Comparison of ENCODE assay signal across 8 cellular contexts in the genomic region with DNA sequence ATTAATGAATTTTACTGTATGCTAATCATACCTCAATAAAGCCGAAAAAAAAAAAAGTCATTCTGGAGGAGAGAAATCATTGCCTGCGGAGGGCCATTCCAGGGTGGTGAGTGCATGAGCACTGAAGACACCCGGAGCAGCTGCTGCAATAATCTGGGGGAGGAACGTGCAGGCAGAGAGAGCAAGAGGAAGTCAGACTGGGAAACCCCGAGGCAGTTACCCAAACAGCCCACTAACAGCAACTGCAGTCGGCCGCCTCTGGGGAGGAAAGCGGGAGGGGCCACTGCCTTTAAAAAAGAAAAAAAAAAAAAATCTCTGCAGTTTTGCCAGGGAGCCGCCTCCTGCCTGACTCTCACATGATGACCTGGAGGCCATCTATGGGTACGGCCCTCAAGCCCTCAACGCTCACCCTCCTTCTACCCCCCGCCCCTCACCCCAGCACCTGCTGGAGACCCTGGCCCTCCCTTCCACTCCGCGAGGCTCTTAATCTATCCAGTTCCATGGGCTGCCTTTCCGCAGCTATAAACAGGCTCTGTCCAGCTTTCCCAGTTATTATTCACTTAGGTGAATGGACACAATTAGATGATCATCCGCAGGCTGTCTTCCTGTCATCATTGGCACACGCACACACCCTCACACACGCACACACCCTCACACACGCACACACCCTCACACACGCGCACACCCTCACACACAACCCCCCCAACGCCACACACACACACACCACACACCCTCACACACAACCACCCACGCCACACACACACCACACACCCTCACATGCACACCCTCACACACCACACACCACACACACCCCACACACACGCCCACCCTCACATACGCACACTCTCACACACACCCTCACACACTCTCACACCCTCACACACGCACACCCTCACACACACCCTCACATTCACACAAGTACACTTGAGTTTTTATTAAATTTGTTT. TPM values are rescaled to one million over a fixed set of nuclear protein-coding genes. Genes with fewer than 3 reads are reported as not detected.
A peak's percentile ranks its signal among the peaks of the same experiment; 100 is the strongest.
DNase-seq lines count a peak whose midpoint lies in the region; ATAC-seq, FAIRE-seq and TF ChIP-seq lines count a peak whose summit lies in the region.

No MANE protein-coding gene starts in this region.

- WGBS in heart left ventricle, 4 donors, result 27 to 48% (median 39%) methylated on average over 26 of the region's 26 CpGs

- CTCF ChIA-PET in PC-3 (lab: Charles Lee), result interaction anchor here (0.6 to 0.7 kb wide), 2 partner anchors 10 to 46 kb away, joined by 5 read pairs; no protein-coding TSS in a partner anchor

- peaks cover 5% of the 10 kb centered on the region for H3K27me3 Mint-ChIP-seq in CD4-positive, CD25-positive, alpha-beta regulatory T cell
- H3K27me3 Mint-ChIP-seq in activated T-helper 2 cell treated with anti-CD3 and anti-CD28 coated beads, Interferon-gamma antibody, Interleukin-2, Interleukin-4, amounts not matched to agents 10 μg/mL and 5 μg/mL and 100 μg/mL, durations not matched to agents 14 hours and 24 hours and 36 hours (ENCODE audit: low read depth), result peaks cover 1% of the 10 kb centered on the region

- peak overlapping the region; percentile 9; the same call in 1 of the 2 replicates for H2AFZ ChIP-seq in PC-3 (ENCODE audit: low read length)

- no peak overlapping the region for H3K27ac ChIP-seq in CD4-positive, CD25-positive, alpha-beta regulatory T cell (ENCODE audit: insufficient read depth, low read length, poor library complexity, severe bottlenecking)
- H3K27ac ChIP-seq in PC-3 (ENCODE audit: low read length) (no peak overlapping the region), heart left ventricle (peak overlapping the region in 4 of 12 donors; percentile 11 to 64 (median 18))

- intact Hi-C loops in PC-3 (cut with micrococcal nuclease), result no loop called here
- intact Hi-C loops in activated T-helper 2 cell treated with anti-CD3 and anti-CD28 coated beads, Interferon-gamma antibody, Interleukin-2, Interleukin-4, amounts not matched to agents 10 μg/mL and 5 μg/mL and 100 μg/mL, durations not matched to agents 14 hours and 24 hours and 36 hours (cut with micrococcal nuclease), result no loop called here
- intact Hi-C loops in heart left ventricle (cut with DNase I), result loop anchor here in 3 of 10 donors (5.0 to 10.0 kb wide), 2 partner anchors 66 to 74 kb away; a partner anchor contains a TSS

- peak overlapping the region; percentile 64 for H3K4me2 ChIP-seq in PC-3 (ENCODE audit: low read length)

- H3K9ac ChIP-seq in PC-3 (ENCODE audit: low read length), result no peak overlapping the region

- peaks cover 44% of the 10 kb centered on the region for H3K4me1 ChIP-seq in CD4-positive, CD25-positive, alpha-beta regulatory T cell (ENCODE audit: control insufficient read depth, insufficient read depth, low read length, poor library complexity, severe bottlenecking)
- H3K4me1 ChIP-seq in PC-3 (ENCODE audit: insufficient read depth, low read length), result peaks cover 9% of the 10 kb centered on the region; the same call in 1 of the 2 replicates
- peaks cover 0 to 32% (median 6%) of the 10 kb centered on the region in 12 donors for H3K4me1 ChIP-seq in heart left ventricle

- peak overlapping the region; percentile 32 to 76 (median 51) for H3K4me3 Mint-ChIP-seq in CD4-positive, CD25-positive, alpha-beta regulatory T cell
- no peak overlapping the region for H3K4me3 Mint-ChIP-seq in activated T-helper 2 cell treated with anti-CD3 and anti-CD28 coated beads, Interferon-gamma antibody, Interleukin-2, Interleukin-4, amounts not matched to agents 10 μg/mL and 5 μg/mL and 100 μg/mL, durations not matched to agents 14 hours and 24 hours and 36 hours (ENCODE audit: low read depth)

- no peak for TF ChIP-seq POLR2A in heart left ventricle (IDR thresholded peaks at IDR 0.05)

- POLR2A ChIA-PET in PC-3 (lab: Charles Lee; ENCODE audit: unreplicated experiment), result no interaction called here

- no peaks in the 10 kb centered on the region for H3F3A ChIP-seq in PC-3 (ENCODE audit: low read length, unreplicated experiment)

- no peak overlapping the region for H3K4me3 ChIP-seq in CD4-positive, CD25-positive, alpha-beta regulatory T cell (ENCODE audit: low read depth, low read length)
- peak overlapping the region; percentile 45; the same call in 1 of the 2 replicates for H3K4me3 ChIP-seq in PC-3 (ENCODE audit: low read length)
- no peak overlapping the region for H3K4me3 ChIP-seq in heart left ventricle

- H3K27ac Mint-ChIP-seq in CD4-positive, CD25-positive, alpha-beta regulatory T cell, result peak overlapping the region in 1 of 3 donors; percentile 37
- peak overlapping the region; percentile 18 for H3K27ac Mint-ChIP-seq in activated T-helper 2 cell treated with anti-CD3 and anti-CD28 coated beads, Interferon-gamma antibody, Interleukin-2, Interleukin-4, amounts not matched to agents 10 μg/mL and 5 μg/mL and 100 μg/mL, durations not matched to agents 14 hours and 24 hours and 36 hours

- H3K9me2 ChIP-seq in PC-3 (replicated peaks; ENCODE audit: low read length), result no peaks in the 10 kb centered on the region

- FAIRE-seq in GM19239 (lab: Jason Lieb, UNC), result peak; percentile 60

- peak; percentile 73 to 79 for ATAC-seq in CD4-positive, CD25-positive, alpha-beta regulatory T cell (ENCODE audit: low read depth in 2 of 2)
- ATAC-seq in HG03469 (IDR thresholded peaks at IDR 0.05; ENCODE audit: unreplicated experiment) (peak; percentile 56), PC-3 (peak; percentile 73), heart left ventricle (peak in 3 of 4 donors; percentile 53 to 64 (median 56)), HG02642 (IDR thresholded peaks at IDR 0.05; ENCODE audit: poor library complexity, unreplicated experiment) (no peak)

- no peaks in the 10 kb centered on the region for H3K79me2 ChIP-seq in PC-3 (ENCODE audit: low read length)

- H4K20me1 ChIP-seq in PC-3 (ENCODE audit: low read length), result no peaks in the 10 kb centered on the region

- H3K27me3 ChIP-seq in CD4-positive, CD25-positive, alpha-beta regulatory T cell (ENCODE audit: control insufficient read depth, insufficient read depth, low read length), result no peaks in the 10 kb centered on the region
- H3K27me3 ChIP-seq in PC-3 (ENCODE audit: low read length), result no peaks in the 10 kb centered on the region
- peaks cover 0 to 20% (median 0%) of the 10 kb centered on the region in 9 donors for H3K27me3 ChIP-seq in heart left ventricle

- H3K9me3 Mint-ChIP-seq in CD4-positive, CD25-positive, alpha-beta regulatory T cell, result peaks cover 0 to 1% (median 0%) of the 10 kb centered on the region in 7 donors
- no peaks in the 10 kb centered on the region for H3K9me3 Mint-ChIP-seq in activated T-helper 2 cell treated with anti-CD3 and anti-CD28 coated beads, Interferon-gamma antibody, Interleukin-2, Interleukin-4, amounts not matched to agents 10 μg/mL and 5 μg/mL and 100 μg/mL, durations not matched to agents 14 hours and 24 hours and 36 hours

- peak; percentile 28 to 73 (median 56) for DNase-seq in CD4-positive, CD25-positive, alpha-beta regulatory T cell
- DNase-seq in GM19239 (ENCODE audit: insufficient read length, low spot score), result peak; percentile 62
- peak; percentile 55 for DNase-seq in PC-3
- DNase-seq in activated T-helper 2 cell treated with anti-CD3 and anti-CD28 coated beads, Interferon-gamma antibody, Interleukin-2, Interleukin-4, amounts not matched to agents 10 μg/mL and 5 μg/mL and 100 μg/mL, durations not matched to agents 14 hours and 24 hours and 36 hours (ENCODE audit: low spot score), result peak; percentile 56
- DNase-seq in heart left ventricle, result peak in 4 of 5 donors; percentile 54 to 74 (median 60)
- DNase-seq in stimulated activated CD4-positive, alpha-beta T cell treated with anti-CD3 and anti-CD28 coated beads, Interleukin-1b, Interleukin-23, amount 100 ng/mL, for 1 hour (ENCODE audit: low read depth in 2 of 2), result peak; percentile 11 to 16

- no peak for TF ChIP-seq CTCF in PC-3 (conservative IDR thresholded peaks at IDR 0.05; ENCODE audit: low read depth, low read length)
- no peak for TF ChIP-seq CTCF in heart left ventricle (IDR thresholded peaks at IDR 0.05)

- H3K9me3 ChIP-seq in CD4-positive, CD25-positive, alpha-beta regulatory T cell (ENCODE audit: control insufficient read depth in 2 of 2, low read length in 2 of 2), result no peaks in the 10 kb centered on the region
- H3K9me3 ChIP-seq in PC-3 (ENCODE audit: low read length) (no peaks in the 10 kb centered on the region), heart left ventricle (peaks cover 0 to 6% (median 0%) of the 10 kb centered on the region in 12 donors)

- H3K36me3 Mint-ChIP-seq in CD4-positive, CD25-positive, alpha-beta regulatory T cell, result no peaks in the 10 kb centered on the region
- no peaks in the 10 kb centered on the region for H3K36me3 Mint-ChIP-seq in activated T-helper 2 cell treated with anti-CD3 and anti-CD28 coated beads, Interferon-gamma antibody, Interleukin-2, Interleukin-4, amounts not matched to agents 10 μg/mL and 5 μg/mL and 100 μg/mL, durations not matched to agents 14 hours and 24 hours and 36 hours (ENCODE audit: low read depth)

- H3K36me3 ChIP-seq in CD4-positive, CD25-positive, alpha-beta regulatory T cell (ENCODE audit: control insufficient read depth, insufficient read depth, low read length), result no peaks in the 10 kb centered on the region
- H3K36me3 ChIP-seq in PC-3 (ENCODE audit: low read depth, low read length), result no peaks in the 10 kb centered on the region
- H3K36me3 ChIP-seq in heart left ventricle, result no peaks in the 10 kb centered on the region

- no TSS peak for BruUV-seq in PC-3 (replicated peaks; lab: Mats Ljungman, UMichigan)

- H3K4me1 Mint-ChIP-seq in CD4-positive, CD25-positive, alpha-beta regulatory T cell, result peaks cover 9 to 38% (median 18%) of the 10 kb centered on the region in 4 donors
- H3K4me1 Mint-ChIP-seq in activated T-helper 2 cell treated with anti-CD3 and anti-CD28 coated beads, Interferon-gamma antibody, Interleukin-2, Interleukin-4, amounts not matched to agents 10 μg/mL and 5 μg/mL and 100 μg/mL, durations not matched to agents 14 hours and 24 hours and 36 hours (ENCODE audit: low read depth), result peaks cover 23% of the 10 kb centered on the region

RNA-seq across cellular contexts. Expression of a gene that starts 3.4 kb away (rescaled TPM):
- total RNA-seq in CD4-positive, CD25-positive, alpha-beta regulatory T cell, result not detected
- polyA plus RNA-seq in CD4-positive, CD25-positive, alpha-beta regulatory T cell, result not detected
- total RNA-seq in PC-3 (2014; rRNA removed), result not detected in 2 replicates
- not detected in 2 replicates for total RNA-seq in activated T-helper 2 cell treated with anti-CD3 and anti-CD28 coated beads, Interferon-gamma antibody, Interleukin-2, Interleukin-4, amounts not matched to agents 10 μg/mL and 5 μg/mL and 100 μg/mL, durations not matched to agents 14 hours and 24 hours and 36 hours
- 10 to 100 TPM in 1 of 9 donors, 1 to 10 TPM in 8; 2.2 to 10.5 (median 3.0) TPM for total RNA-seq in heart left ventricle
- polyA plus RNA-seq in heart left ventricle, result 1 to 10 TPM; 4.0 to 7.5 TPM

RNA-seq across cellular contexts. Expression of a gene that starts 15.1 kb away (rescaled TPM):
- 2.1 TPM for total RNA-seq in CD4-positive, CD25-positive, alpha-beta regulatory T cell
- polyA plus RNA-seq in CD4-positive, CD25-positive, alpha-beta regulatory T cell, result under 1 TPM in 1 of 4 donors, not detected in 3; 0.67 TPM
- total RNA-seq in PC-3 (2014; rRNA removed) (5.2 and 11.2 TPM in 2 replicates), heart left ventricle (10 to 100 TPM in 1 of 9 donors, 1 to 10 TPM in 7, under 1 TPM in 1; 0.99 to 11.0 (median 3.1) TPM)
- 0.83 and 0.98 TPM in 2 replicates for total RNA-seq in activated T-helper 2 cell treated with anti-CD3 and anti-CD28 coated beads, Interferon-gamma antibody, Interleukin-2, Interleukin-4, amounts not matched to agents 10 μg/mL and 5 μg/mL and 100 μg/mL, durations not matched to agents 14 hours and 24 hours and 36 hours
- polyA plus RNA-seq in heart left ventricle, result 1 to 10 TPM; 1.3 to 1.8 TPM

RNA-seq across cellular contexts. Expression of a gene that starts 25.0 kb away (rescaled TPM):
- total RNA-seq in CD4-positive, CD25-positive, alpha-beta regulatory T cell, result 459 TPM
- 10 to 100 TPM; 73.5 to 89.9 (median 80.2) TPM for polyA plus RNA-seq in CD4-positive, CD25-positive, alpha-beta regulatory T cell
- total RNA-seq in PC-3 (2014; rRNA removed) (4.0 and 4.6 TPM in 2 replicates), heart left ventricle (10 to 100 TPM in 4 of 9 donors, 1 to 10 TPM in 5; 6.8 to 55.8 (median 9.5) TPM)
- total RNA-seq in activated T-helper 2 cell treated with anti-CD3 and anti-CD28 coated beads, Interferon-gamma antibody, Interleukin-2, Interleukin-4, amounts not matched to agents 10 μg/mL and 5 μg/mL and 100 μg/mL, durations not matched to agents 14 hours and 24 hours and 36 hours, result 128 and 135 TPM in 2 replicates
- 10 to 100 TPM; 15.9 to 25.1 TPM for polyA plus RNA-seq in heart left ventricle

RNA-seq across cellular contexts. Expression of a gene that starts 33.8 kb away (rescaled TPM):
- total RNA-seq in CD4-positive, CD25-positive, alpha-beta regulatory T cell, result 70.0 TPM
- 10 to 100 TPM; 72.4 to 99.8 (median 82.3) TPM for polyA plus RNA-seq in CD4-positive, CD25-positive, alpha-beta regulatory T cell
- 169 and 172 TPM in 2 replicates for total RNA-seq in PC-3 (2014; rRNA removed)
- total RNA-seq in activated T-helper 2 cell treated with anti-CD3 and anti-CD28 coated beads, Interferon-gamma antibody, Interleukin-2, Interleukin-4, amounts not matched to agents 10 μg/mL and 5 μg/mL and 100 μg/mL, durations not matched to agents 14 hours and 24 hours and 36 hours, result 127 and 128 TPM in 2 replicates
- total RNA-seq in heart left ventricle, result 100 to 1,000 TPM in 2 of 9 donors, 10 to 100 TPM in 7; 52.5 to 112 (median 72.1) TPM
- 100 to 1,000 TPM; 120 to 221 TPM for polyA plus RNA-seq in heart left ventricle

RNA-seq across cellular contexts. Expression of a gene that starts 43.4 kb away (rescaled TPM):
- 15.3 TPM for total RNA-seq in CD4-positive, CD25-positive, alpha-beta regulatory T cell
- 1 to 10 TPM in 2 of 4 donors, under 1 TPM in 2; 0.62 to 1.9 (median 1.1) TPM for polyA plus RNA-seq in CD4-positive, CD25-positive, alpha-beta regulatory T cell
- total RNA-seq in PC-3 (2014; rRNA removed) (3.7 TPM in 1 of 2 replicates, not detected in the other), heart left ventricle (10 to 100 TPM in 5 of 9 donors, 1 to 10 TPM in 4; 5.1 to 35.5 (median 10.2) TPM)
- total RNA-seq in activated T-helper 2 cell treated with anti-CD3 and anti-CD28 coated beads, Interferon-gamma antibody, Interleukin-2, Interleukin-4, amounts not matched to agents 10 μg/mL and 5 μg/mL and 100 μg/mL, durations not matched to agents 14 hours and 24 hours and 36 hours, result 11.4 and 12.4 TPM in 2 replicates
- polyA plus RNA-seq in heart left ventricle, result 1 to 10 TPM; 6.4 to 9.8 TPM
